8 cellular contexts compared by ENCODE assay signal in the genomic region with DNA sequence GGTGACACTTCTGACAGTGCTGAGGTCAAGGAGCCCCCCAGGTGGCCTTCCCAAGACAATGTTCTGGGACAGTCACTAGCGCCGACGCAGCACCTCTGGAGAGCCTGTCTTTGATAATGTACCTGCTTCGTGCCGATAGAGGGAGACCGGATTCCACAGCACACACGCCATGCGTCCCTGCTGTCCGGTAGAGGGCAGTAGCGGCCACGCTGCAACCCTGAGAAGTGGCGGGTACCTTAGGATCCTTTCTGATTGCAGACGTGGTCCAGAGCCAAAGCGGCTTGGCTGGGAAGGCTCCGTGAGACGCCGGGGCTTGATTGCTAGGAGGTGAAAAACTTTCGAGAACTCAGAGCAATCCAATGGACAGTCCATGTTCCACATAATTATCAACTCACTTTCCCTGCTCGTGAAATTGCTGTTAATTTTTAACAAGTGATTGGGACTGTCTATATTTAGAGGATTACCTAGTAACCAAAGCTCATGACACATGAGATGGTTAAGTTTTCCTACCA. TPM values are rescaled to one million over a fixed set of nuclear protein-coding genes. Genes with fewer than 3 reads are reported as not detected.
DNase-seq lines count a peak whose midpoint lies in the region; ATAC-seq lines count a peak whose summit lies in the region.

No MANE protein-coding gene starts in this region.

- no peaks in the 10 kb centered on the region for H3K36me3 Mint-ChIP-seq in CD4-positive, CD25-positive, alpha-beta regulatory T cell
- no peaks in the 10 kb centered on the region for H3K36me3 Mint-ChIP-seq in activated CD4-positive, alpha-beta T cell treated with anti-CD3 and anti-CD28 coated beads, Interleukin-2, amount 10 ng/mL, durations not matched to agents 24 days and 14 days (ENCODE audit: low read depth)

- no peaks in the 10 kb centered on the region for H3K9me3 ChIP-seq in CD4-positive, CD25-positive, alpha-beta regulatory T cell (ENCODE audit: control insufficient read depth in 2 of 2, low read length in 2 of 2)

- H3K4me3 Mint-ChIP-seq in CD4-positive, CD25-positive, alpha-beta regulatory T cell: no peak overlapping the region
- H3K4me3 Mint-ChIP-seq in activated CD4-positive, alpha-beta T cell treated with anti-CD3 and anti-CD28 coated beads, Interleukin-2, amount 10 ng/mL, durations not matched to agents 24 days and 14 days: no peak overlapping the region

- H3K4me1 Mint-ChIP-seq in CD4-positive, CD25-positive, alpha-beta regulatory T cell: no peaks in the 10 kb centered on the region
- no peaks in the 10 kb centered on the region for H3K4me1 Mint-ChIP-seq in activated CD4-positive, alpha-beta T cell treated with anti-CD3 and anti-CD28 coated beads, Interleukin-2, amount 10 ng/mL, durations not matched to agents 24 days and 14 days

- no peak overlapping the region for H3K27ac Mint-ChIP-seq in CD4-positive, CD25-positive, alpha-beta regulatory T cell
- H3K27ac Mint-ChIP-seq in activated CD4-positive, alpha-beta T cell treated with anti-CD3 and anti-CD28 coated beads, Interleukin-2, amount 10 ng/mL, durations not matched to agents 24 days and 14 days: no peak overlapping the region

- H3K27me3 ChIP-seq in CD4-positive, CD25-positive, alpha-beta regulatory T cell (ENCODE audit: control insufficient read depth, insufficient read depth, low read length): peaks cover 38% of the 10 kb centered on the region

- H3K4me3 ChIP-seq in CD4-positive, CD25-positive, alpha-beta regulatory T cell (ENCODE audit: low read depth, low read length): no peak overlapping the region

- peaks cover 0 to 8% (median 2%) of the 10 kb centered on the region in 7 donors for H3K9me3 Mint-ChIP-seq in CD4-positive, CD25-positive, alpha-beta regulatory T cell
- no peaks in the 10 kb centered on the region for H3K9me3 Mint-ChIP-seq in activated CD4-positive, alpha-beta T cell treated with anti-CD3 and anti-CD28 coated beads, Interleukin-2, amount 10 ng/mL, durations not matched to agents 24 days and 14 days

- DNase-seq in CD4-positive, CD25-positive, alpha-beta regulatory T cell: peak; percentile 23 to 83 (median 62)
- DNase-seq in NCI-H510A treated with DMSO at 0.1 percent for 48 hours (lab: John Stamatoyannopoulos, UW): peak; percentile 98
- DNase-seq in activated CD4-positive, alpha-beta T cell treated with anti-CD3 and anti-CD28 coated beads, Interleukin-2, amount 10 ng/mL, durations not matched to agents 24 days and 14 days: peak; percentile 94
- peak; percentile 56 to 83 for DNase-seq in dermis microvascular lymphatic vessel endothelial cell (ENCODE audit: low read depth in 2 of 2)
- DNase-seq in lung microvascular endothelial cell (ENCODE audit: low read depth in 2 of 2): peak; percentile 87 to 89
- peak; percentile 39 for DNase-seq in stimulated activated CD8-positive, alpha-beta memory T cell treated with anti-CD3 and anti-CD28 coated beads, Interleukin-15, amount 100 ng/mL, for 1 hour (ENCODE audit: low read depth)

- intact Hi-C loops in activated CD4-positive, alpha-beta T cell treated with anti-CD3 and anti-CD28 coated beads, Interleukin-2, amount 10 ng/mL, durations not matched to agents 24 days and 14 days (cut with micrococcal nuclease): loop anchor here (1.0 kb wide), 3 partner anchors 10 to 386 kb away; no protein-coding TSS in a partner anchor

- H3K27me3 Mint-ChIP-seq in CD4-positive, CD25-positive, alpha-beta regulatory T cell: peaks cover 49% of the 10 kb centered on the region
- peaks cover 51% of the 10 kb centered on the region for H3K27me3 Mint-ChIP-seq in activated CD4-positive, alpha-beta T cell treated with anti-CD3 and anti-CD28 coated beads, Interleukin-2, amount 10 ng/mL, durations not matched to agents 24 days and 14 days

- H3K27ac ChIP-seq in CD4-positive, CD25-positive, alpha-beta regulatory T cell (ENCODE audit: insufficient read depth, low read length, poor library complexity, severe bottlenecking): no peak overlapping the region

- no peaks in the 10 kb centered on the region for H3K36me3 ChIP-seq in CD4-positive, CD25-positive, alpha-beta regulatory T cell (ENCODE audit: control insufficient read depth, insufficient read depth, low read length)

- H3K4me1 ChIP-seq in CD4-positive, CD25-positive, alpha-beta regulatory T cell (ENCODE audit: control insufficient read depth, insufficient read depth, low read length, poor library complexity, severe bottlenecking): no peaks in the 10 kb centered on the region

- peak; percentile 90 to 92 for ATAC-seq in CD4-positive, CD25-positive, alpha-beta regulatory T cell (ENCODE audit: low read depth in 2 of 2)
- peak; percentile 99 for ATAC-seq in GM19324 (IDR thresholded peaks at IDR 0.05; ENCODE audit: low FRiP score, unreplicated experiment)
- ATAC-seq in HG03378 (IDR thresholded peaks at IDR 0.05; ENCODE audit: unreplicated experiment): peak; percentile 100

RNA-seq across cellular contexts. Expression of gene BARX2, which starts 11.4 kb away (rescaled TPM):
- not detected for total RNA-seq in CD4-positive, CD25-positive, alpha-beta regulatory T cell
- polyA plus RNA-seq in CD4-positive, CD25-positive, alpha-beta regulatory T cell: not detected
- 4.1 and 4.7 TPM in 2 replicates for total RNA-seq in activated CD4-positive, alpha-beta T cell treated with anti-CD3 and anti-CD28 coated beads, Interleukin-2, amount 10 ng/mL, durations not matched to agents 24 days and 14 days
- total RNA-seq in dermis microvascular lymphatic vessel endothelial cell (not detected in 2 replicates), lung microvascular endothelial cell (not detected in 2 replicates)

Comparison
In these comparisons a context has a peak if more than half of its experiments do, and no peak if none do; other contexts are left out.
1. DNase-seq: peak in every context shown above with its lines; median percentile 98 in NCI-H510A treated with DMSO at 0.1 percent for 48 hours; 94 in activated CD4-positive, alpha-beta T cell treated with anti-CD3 and anti-CD28 coated beads, Interleukin-2, amount 10 ng/mL, durations not matched to agents 24 days and 14 days; 88 in lung microvascular endothelial cell; 70 in dermis microvascular lymphatic vessel endothelial cell; 62 in CD4-positive, CD25-positive, alpha-beta regulatory T cell; 39 in stimulated activated CD8-positive, alpha-beta memory T cell treated with anti-CD3 and anti-CD28 coated beads, Interleukin-15, amount 100 ng/mL, for 1 hour.